ENCODE assay signal across 13 cellular contexts in the genomic region with DNA sequence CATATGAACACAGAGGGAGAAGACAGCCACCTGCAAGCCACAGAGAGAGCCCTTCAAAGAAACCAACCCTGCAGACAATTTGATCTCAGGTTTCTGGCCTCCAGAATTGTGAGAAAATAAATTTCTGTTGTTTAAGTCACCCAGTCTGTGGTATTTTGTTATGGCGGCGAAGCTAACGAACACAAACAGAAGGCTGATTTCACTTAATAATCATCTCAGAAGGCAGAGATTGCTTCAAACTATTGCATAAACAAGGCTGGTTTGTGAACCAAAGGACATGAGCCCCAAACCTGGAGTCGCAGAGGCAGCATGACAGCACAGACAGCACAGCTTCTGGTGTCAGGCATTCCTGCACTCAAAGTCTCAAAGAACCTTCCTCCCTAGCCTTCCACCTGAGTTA.
"Had no signal": no experiment of that assay in that cellular context is flagged by ENCODE, and none has a peak within 500 bp of the region (broad histone marks: within the 10 kb centered on the region; RNA-seq: fewer than 3 reads in every experiment).

No MANE protein-coding gene starts in this region.

- ATAC-seq: gastrocnemius medialis; mucosa of descending colon; pancreas; stimulated activated naive CD8-positive, alpha-beta T cell treated with anti-CD3 and anti-CD28 coated beads, Interleukin-15, Interleukin-2, amounts not matched to agents 100 U/mL and 50 U/mL, for 24 hours had no signal

- DNase-seq: activated CD4-positive, alpha-beta T cell treated with anti-CD3 and anti-CD28 coated beads, Interleukin-2, amount 10 ng/mL, durations not matched to agents 7 days and 5 days; activated CD8-positive, alpha-beta memory T cell treated with anti-CD3 and anti-CD28 coated beads for 24 hours; gastrocnemius medialis; mucosa of descending colon; naive thymus-derived CD4-positive, alpha-beta T cell; pancreas; stimulated activated CD4-positive, alpha-beta T cell treated with anti-CD3 and anti-CD28 coated beads, Interleukin-15, amount 100 ng/mL, for 24 hours; stimulated activated CD4-positive, alpha-beta T cell treated with anti-CD3 and anti-CD28 coated beads, Interleukin-4, amount 100 ng/mL, for 4 hours; stimulated activated CD8-positive, alpha-beta memory T cell treated with anti-CD3 and anti-CD28 coated beads, Interleukin-4, amount 100 ng/mL, for 48 hours; stimulated activated naive CD8-positive, alpha-beta T cell treated with anti-CD3 and anti-CD28 coated beads, Interleukin-15, Interleukin-2, amounts not matched to agents 100 U/mL and 50 U/mL, for 24 hours; trophoblast cell had no signal

- H3K27ac ChIP-seq: ascending aorta, pancreas, suprapubic skin had no signal

- H3K27ac Mint-ChIP-seq: activated CD4-positive, alpha-beta T cell treated with anti-CD3 and anti-CD28 coated beads, Interleukin-2, amount 10 ng/mL, durations not matched to agents 7 days and 5 days; naive thymus-derived CD4-positive, alpha-beta T cell had no signal

- H3K36me3 ChIP-seq: ascending aorta, gastrocnemius medialis, pancreas, suprapubic skin had no signal

- H3K9me3 Mint-ChIP-seq: activated CD4-positive, alpha-beta T cell treated with anti-CD3 and anti-CD28 coated beads, Interleukin-2, amount 10 ng/mL, durations not matched to agents 7 days and 5 days; naive thymus-derived CD4-positive, alpha-beta T cell had no signal

- H3K27me3 ChIP-seq: ascending aorta, gastrocnemius medialis, pancreas, suprapubic skin had no signal

- H3K4me3 ChIP-seq: ascending aorta, gastrocnemius medialis, mucosa of descending colon, pancreas, suprapubic skin had no signal

- H3K27me3 Mint-ChIP-seq: activated CD4-positive, alpha-beta T cell treated with anti-CD3 and anti-CD28 coated beads, Interleukin-2, amount 10 ng/mL, durations not matched to agents 7 days and 5 days; naive thymus-derived CD4-positive, alpha-beta T cell had no signal

- H3K4me3 Mint-ChIP-seq: activated CD4-positive, alpha-beta T cell treated with anti-CD3 and anti-CD28 coated beads, Interleukin-2, amount 10 ng/mL, durations not matched to agents 7 days and 5 days; naive thymus-derived CD4-positive, alpha-beta T cell had no signal

- H3K4me1 ChIP-seq: ascending aorta had no signal

- H3K9me3 ChIP-seq: ascending aorta, gastrocnemius medialis, mucosa of descending colon, pancreas, suprapubic skin had no signal
